ENCODE assay signal across 11 cellular contexts in the genomic region with DNA sequence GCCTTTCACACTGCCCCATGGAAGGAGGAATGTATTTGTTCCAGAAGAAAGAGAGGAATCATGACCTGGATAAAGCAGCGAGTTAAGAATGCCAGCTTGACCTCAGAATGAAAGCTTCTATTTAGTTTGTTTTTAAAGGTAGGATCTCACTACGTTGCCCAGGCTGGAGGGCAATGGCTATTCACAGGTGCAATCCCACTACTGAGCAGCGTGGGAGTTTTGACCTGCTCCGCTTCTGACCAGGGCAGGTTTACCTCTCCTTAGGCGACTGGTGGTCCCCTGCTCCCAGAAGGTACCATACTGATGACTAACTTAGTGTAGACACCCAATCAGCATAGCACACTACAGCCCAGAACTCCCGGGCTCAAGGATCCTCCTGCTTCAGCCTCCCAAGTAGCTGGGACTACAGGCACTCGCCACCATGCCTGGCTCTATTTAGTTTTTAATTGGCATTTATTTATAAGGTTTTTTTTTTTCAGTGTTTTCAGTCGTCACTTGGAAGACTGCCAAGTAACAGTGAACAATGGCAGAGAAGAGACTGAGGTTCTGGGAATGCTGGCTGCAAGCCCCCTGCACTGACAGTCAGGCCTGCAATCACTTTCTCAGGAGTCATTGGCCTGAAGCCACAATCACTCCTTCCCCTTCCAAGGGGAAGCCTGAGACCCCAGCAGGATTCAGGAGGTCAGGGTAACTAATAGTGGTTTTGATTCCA.
A peak's percentile ranks its signal among the peaks of the same experiment; 100 is the strongest.
DNase-seq lines count a peak whose midpoint lies in the region; ATAC-seq and TF ChIP-seq lines count a peak whose summit lies in the region.
"Had no signal": no experiment of that assay in that cellular context is flagged by ENCODE, and none has a peak within 500 bp of the region (broad histone marks: within the 10 kb centered on the region; RNA-seq: fewer than 3 reads in every experiment).

No MANE protein-coding gene starts in this region.

- no peaks in the 10 kb centered on the region for H4K20me1 ChIP-seq in OCI-LY7 (ENCODE audit: insufficient read depth, low read length)

- ATAC-seq in activated B cell treated with CpG ODN at 0.5 μM for 24 hours (ENCODE audit: low read depth) = no peak
- ATAC-seq in lower lobe of right lung = no peak

- TF ChIP-seq POLR2A in thyroid gland (IDR thresholded peaks at IDR 0.05) = no peak

- H3K79me2 ChIP-seq in OCI-LY7 (ENCODE audit: insufficient read depth, low read depth, low read length) = no peaks in the 10 kb centered on the region

- intact Hi-C loops in activated B cell treated with CpG ODN at 0.5 μM for 24 hours (cut with micrococcal nuclease) (loop anchor here (1.0 to 5.0 kb wide), 4 partner anchors 15 to 281 kb away; no protein-coding TSS in a partner anchor), lower lobe of right lung (cut with DNase I) (no loop called here), thyroid gland (cut with DNase I) (no loop called here), OCI-LY7 (cut with micrococcal nuclease; ENCODE audit: unreplicated experiment) (no loop called here)

- H3K9me3 Mint-ChIP-seq in activated CD4-positive, alpha-beta T cell treated with anti-CD3 and anti-CD28 coated beads, Interleukin-2, amount 10 ng/mL, durations not matched to agents 7 days and 5 days = no peaks in the 10 kb centered on the region
- H3K9me3 Mint-ChIP-seq in activated B cell treated with CpG ODN at 0.5 μM for 24 hours = no peaks in the 10 kb centered on the region
- H3K9me3 Mint-ChIP-seq: activated naive CD4-positive, alpha-beta T cell treated with anti-CD3 and anti-CD28 coated beads for 36 hours had no signal

- H2AFZ ChIP-seq in OCI-LY7 (ENCODE audit: low read length) = no peak overlapping the region

- no peak overlapping the region for H3K4me3 ChIP-seq in lower lobe of right lung
- no peak overlapping the region for H3K4me3 ChIP-seq in thyroid gland (replicated peaks in 1 of 3)
- H3K4me3 ChIP-seq in OCI-LY7 (ENCODE audit: low read depth, low read length, poor library complexity, severe bottlenecking) = no peak overlapping the region

- WGBS in thyroid gland, 2 donors = 76 to 89% methylated on average over 8 of the region's 8 CpGs

- peaks cover 39% of the 10 kb centered on the region for H3K36me3 ChIP-seq in lower lobe of right lung
- peaks cover 22 to 24% of the 10 kb centered on the region in 2 donors for H3K36me3 ChIP-seq in thyroid gland
- H3K36me3 ChIP-seq in OCI-LY7 (ENCODE audit: insufficient read depth, low read length) = peaks cover 75% of the 10 kb centered on the region

- POLR2A ChIA-PET in activated CD4-positive, alpha-beta T cell treated with anti-CD3 and anti-CD28 coated beads, Interleukin-2, amount 10 ng/mL, durations not matched to agents 7 days and 5 days (lab: Charles Lee) = no interaction called here
- POLR2A ChIA-PET in activated B cell treated with CpG ODN at 0.5 μM for 24 hours (lab: Charles Lee) = interaction anchor here (0.6 to 2.3 kb wide), 19 partner anchors 12 to 562 kb away, joined by 3 to 25 read pairs (median 6); a partner anchor contains a TSS
- POLR2A ChIA-PET in OCI-LY7 (lab: Charles Lee) = interaction anchor here (0.6 to 1.0 kb wide), 2 partner anchors 15 to 164 kb away, joined by 3 to 5 read pairs; no protein-coding TSS in a partner anchor

- H3K4me1 Mint-ChIP-seq in activated CD4-positive, alpha-beta T cell treated with anti-CD3 and anti-CD28 coated beads, Interleukin-2, amount 10 ng/mL, durations not matched to agents 7 days and 5 days = peaks cover 19% of the 10 kb centered on the region
- peaks cover 76% of the 10 kb centered on the region for H3K4me1 Mint-ChIP-seq in activated B cell treated with CpG ODN at 0.5 μM for 24 hours

- no TSS peak for BruUV-seq in OCI-LY7 (replicated peaks; lab: Mats Ljungman, UMichigan)

- no peaks in the 10 kb centered on the region for H3K27me3 ChIP-seq in lower lobe of right lung (ENCODE audit: low read depth)
- no peaks in the 10 kb centered on the region for H3K27me3 ChIP-seq in thyroid gland

- H3K27ac ChIP-seq in lower lobe of right lung (peak overlapping the region; percentile 65), thyroid gland (peak overlapping the region; percentile 71 to 94 (median 80)), OCI-LY7 (ENCODE audit: low read depth, low read length, poor library complexity, severe bottlenecking) (no peak overlapping the region)

- no peak for DNase-seq in activated CD4-positive, alpha-beta T cell treated with anti-CD3 and anti-CD28 coated beads, Interleukin-2, amount 10 ng/mL, durations not matched to agents 7 days and 5 days
- no peak for DNase-seq in activated CD4-positive, alpha-beta T cell treated with anti-CD3 and anti-CD28 coated beads, Interleukin-2, amount 50 U/mL, for 1 hour
- DNase-seq in activated B cell treated with CpG ODN at 0.5 μM for 24 hours (no peak), lower lobe of right lung (no peak), thyroid gland (no peak), OCI-LY7 (ENCODE audit: low spot score) (no peak), GM03348 (ENCODE audit: low spot score) (no peak), SHP77 treated with DMSO at 0.1 percent for 48 hours (lab: John Stamatoyannopoulos, UW) (no peak)
- DNase-seq: activated naive CD4-positive, alpha-beta T cell treated with anti-CD3 and anti-CD28 coated beads for 36 hours; NCI-H524 treated with DMSO at 0.1 percent for 48 hours; retina had no signal

- no peaks in the 10 kb centered on the region for H3K27me3 Mint-ChIP-seq in activated CD4-positive, alpha-beta T cell treated with anti-CD3 and anti-CD28 coated beads, Interleukin-2, amount 10 ng/mL, durations not matched to agents 7 days and 5 days
- H3K27me3 Mint-ChIP-seq in activated B cell treated with CpG ODN at 0.5 μM for 24 hours = no peaks in the 10 kb centered on the region

- TF ChIP-seq CTCF in activated B cell treated with CpG ODN at 0.5 μM for 24 hours (IDR thresholded peaks at IDR 0.05) (no peak), lower lobe of right lung (IDR thresholded peaks at IDR 0.05) (no peak), thyroid gland (IDR thresholded peaks at IDR 0.05) (no peak), OCI-LY7 (conservative IDR thresholded peaks at IDR 0.05; ENCODE audit: low read length) (no peak)

- peaks cover 18% of the 10 kb centered on the region for H3K36me3 Mint-ChIP-seq in activated CD4-positive, alpha-beta T cell treated with anti-CD3 and anti-CD28 coated beads, Interleukin-2, amount 10 ng/mL, durations not matched to agents 7 days and 5 days (ENCODE audit: low read depth)
- peaks cover 67% of the 10 kb centered on the region for H3K36me3 Mint-ChIP-seq in activated B cell treated with CpG ODN at 0.5 μM for 24 hours (ENCODE audit: low read depth)

- H3K27ac Mint-ChIP-seq in activated CD4-positive, alpha-beta T cell treated with anti-CD3 and anti-CD28 coated beads, Interleukin-2, amount 10 ng/mL, durations not matched to agents 7 days and 5 days = peak overlapping the region; percentile 57
- H3K27ac Mint-ChIP-seq in activated B cell treated with CpG ODN at 0.5 μM for 24 hours = peak overlapping the region; percentile 91

- no peaks in the 10 kb centered on the region for H3K9me2 ChIP-seq in OCI-LY7 (ENCODE audit: insufficient read depth, low read length)

- CTCF ChIA-PET in activated CD4-positive, alpha-beta T cell treated with anti-CD3 and anti-CD28 coated beads, Interleukin-2, amount 10 ng/mL, durations not matched to agents 7 days and 5 days (lab: Charles Lee) = no interaction called here
- CTCF ChIA-PET in activated B cell treated with CpG ODN at 0.5 μM for 24 hours (lab: Charles Lee) (interaction anchor here (0.6 kb wide), 1 partner anchor 44 kb away, joined by 3 read pairs; no protein-coding TSS in a partner anchor), OCI-LY7 (lab: Charles Lee; ENCODE audit: unreplicated experiment) (no interaction called here)

- no peak overlapping the region for H3K4me3 Mint-ChIP-seq in activated CD4-positive, alpha-beta T cell treated with anti-CD3 and anti-CD28 coated beads, Interleukin-2, amount 10 ng/mL, durations not matched to agents 7 days and 5 days
- peak overlapping the region; percentile 59 for H3K4me3 Mint-ChIP-seq in activated B cell treated with CpG ODN at 0.5 μM for 24 hours
- H3K4me3 Mint-ChIP-seq: activated naive CD4-positive, alpha-beta T cell treated with anti-CD3 and anti-CD28 coated beads for 36 hours had no signal

- no peak overlapping the region for H3K4me2 ChIP-seq in OCI-LY7 (ENCODE audit: low read length)

- peaks cover 34% of the 10 kb centered on the region for H3K4me1 ChIP-seq in lower lobe of right lung
- H3K4me1 ChIP-seq in thyroid gland = peaks cover 29 to 49% of the 10 kb centered on the region in 2 donors
- H3K4me1 ChIP-seq in OCI-LY7 (ENCODE audit: insufficient read depth, low read length, poor library complexity, severe bottlenecking) = peaks cover 15% of the 10 kb centered on the region

- H3K9me3 ChIP-seq in lower lobe of right lung (no peaks in the 10 kb centered on the region), thyroid gland (no peaks in the 10 kb centered on the region), OCI-LY7 (ENCODE audit: low read length) (no peaks in the 10 kb centered on the region)
